Comparison of ENCODE assay signal across 7 cellular contexts in genomic region chr2:9844581-9844980, GRCh38. TPM values are rescaled to one million over a fixed set of nuclear protein-coding genes. Genes with fewer than 3 reads are reported as not detected.
DNase-seq lines count a peak whose midpoint lies in the region; ATAC-seq and TF ChIP-seq lines count a peak whose summit lies in the region.

No MANE protein-coding gene starts in this region.

- peak overlapping the region; percentile 96 for H3K27ac Mint-ChIP-seq in activated CD8-positive, alpha-beta T cell treated with anti-CD3 and anti-CD28 coated beads, Interleukin-2, amount 10 ng/mL, durations not matched to agents 7 days and 5 days

- H3K4me1 Mint-ChIP-seq in activated CD8-positive, alpha-beta T cell treated with anti-CD3 and anti-CD28 coated beads, Interleukin-2, amount 10 ng/mL, durations not matched to agents 7 days and 5 days (ENCODE audit: low read depth), result peaks cover 45% of the 10 kb centered on the region

- peak; percentile 32 for ATAC-seq in HG03066 (IDR thresholded peaks at IDR 0.05; ENCODE audit: low read depth, unreplicated experiment)
- ATAC-seq in activated CD8-positive, alpha-beta T cell treated with anti-CD3 and anti-CD28 coated beads, Interleukin-2, amount 10 ng/mL, durations not matched to agents 7 days and 5 days, result no peak
- no peak for ATAC-seq in GM21576 (IDR thresholded peaks at IDR 0.05; ENCODE audit: unreplicated experiment)
- no peak for ATAC-seq in HG03280 (IDR thresholded peaks at IDR 0.05; ENCODE audit: unreplicated experiment)

- TF ChIP-seq CTCF in GM10248 (IDR thresholded peaks at IDR 0.05; ENCODE audit: control extremely low read depth, extremely low read depth, low read depth, missing control alignments), result no peak

- POLR2A ChIA-PET in GM10248 (lab: Yijun Ruan, JAX), result interaction anchor here (1.3 kb wide), 1 partner anchor 198 kb away, joined by 3 read pairs; no protein-coding TSS in a partner anchor
- POLR2A ChIA-PET in activated CD8-positive, alpha-beta T cell treated with anti-CD3 and anti-CD28 coated beads, Interleukin-2, amount 10 ng/mL, durations not matched to agents 7 days and 5 days (lab: Charles Lee), result interaction anchor here (1.0 to 1.8 kb wide), 3 partner anchors 16 to 275 kb away, joined by 3 to 5 read pairs (median 4); no protein-coding TSS in a partner anchor

- H3K36me3 Mint-ChIP-seq in activated CD8-positive, alpha-beta T cell treated with anti-CD3 and anti-CD28 coated beads, Interleukin-2, amount 10 ng/mL, durations not matched to agents 7 days and 5 days (ENCODE audit: low read depth), result peaks cover 43% of the 10 kb centered on the region

- peak overlapping the region; percentile 92 for H3K4me3 Mint-ChIP-seq in activated CD8-positive, alpha-beta T cell treated with anti-CD3 and anti-CD28 coated beads, Interleukin-2, amount 10 ng/mL, durations not matched to agents 7 days and 5 days

- CTCF ChIA-PET in GM10248 (lab: Yijun Ruan, JAX), result interaction anchor here (1.6 to 4.1 kb wide), 5 partner anchors 10 to 228 kb away, joined by 5 to 39 read pairs (median 8); no protein-coding TSS in a partner anchor
- CTCF ChIA-PET in activated CD8-positive, alpha-beta T cell treated with anti-CD3 and anti-CD28 coated beads, Interleukin-2, amount 10 ng/mL, durations not matched to agents 7 days and 5 days (lab: Charles Lee), result interaction anchor here (1.0 to 5.4 kb wide), 3 partner anchors 31 to 57 kb away, joined by 3 to 58 read pairs (median 9); no protein-coding TSS in a partner anchor

- no peaks in the 10 kb centered on the region for H3K9me3 Mint-ChIP-seq in activated CD8-positive, alpha-beta T cell treated with anti-CD3 and anti-CD28 coated beads, Interleukin-2, amount 10 ng/mL, durations not matched to agents 7 days and 5 days (ENCODE audit: insufficient read depth)

- H3K27me3 Mint-ChIP-seq in activated CD8-positive, alpha-beta T cell treated with anti-CD3 and anti-CD28 coated beads, Interleukin-2, amount 10 ng/mL, durations not matched to agents 7 days and 5 days (ENCODE audit: low read depth), result no peaks in the 10 kb centered on the region

- DNase-seq in GM10248 (ENCODE audit: extremely low spot score) (peak; percentile 50), kidney tubule cell (ENCODE audit: low spot score) (peak; percentile 20), NCI-H1092 treated with DMSO at 0.1 percent for 48 hours (lab: John Stamatoyannopoulos, UW) (no peak)
- DNase-seq in activated CD8-positive, alpha-beta T cell treated with anti-CD3 and anti-CD28 coated beads, Interleukin-2, amount 10 ng/mL, durations not matched to agents 7 days and 5 days, result no peak

RNA-seq across cellular contexts. Expression of gene TAF1B, which starts 1.3 kb away (rescaled TPM):
- total RNA-seq in activated CD8-positive, alpha-beta T cell treated with anti-CD3 and anti-CD28 coated beads, Interleukin-2, amount 10 ng/mL, durations not matched to agents 7 days and 5 days, result 10 to 100 TPM; 33.0 to 35.6 TPM

Comparison
In these comparisons a context has a peak if more than half of its experiments do, and no peak if none do; other contexts are left out.
1. DNase-seq: peak in GM10248 (single experiment) and kidney tubule cell (single experiment); none in activated CD8-positive, alpha-beta T cell treated with anti-CD3 and anti-CD28 coated beads, Interleukin-2, amount 10 ng/mL, durations not matched to agents 7 days and 5 days (single experiment) and NCI-H1092 treated with DMSO at 0.1 percent for 48 hours (single experiment).